ENCODE assay signal across 1 cellular context in the genomic region with DNA sequence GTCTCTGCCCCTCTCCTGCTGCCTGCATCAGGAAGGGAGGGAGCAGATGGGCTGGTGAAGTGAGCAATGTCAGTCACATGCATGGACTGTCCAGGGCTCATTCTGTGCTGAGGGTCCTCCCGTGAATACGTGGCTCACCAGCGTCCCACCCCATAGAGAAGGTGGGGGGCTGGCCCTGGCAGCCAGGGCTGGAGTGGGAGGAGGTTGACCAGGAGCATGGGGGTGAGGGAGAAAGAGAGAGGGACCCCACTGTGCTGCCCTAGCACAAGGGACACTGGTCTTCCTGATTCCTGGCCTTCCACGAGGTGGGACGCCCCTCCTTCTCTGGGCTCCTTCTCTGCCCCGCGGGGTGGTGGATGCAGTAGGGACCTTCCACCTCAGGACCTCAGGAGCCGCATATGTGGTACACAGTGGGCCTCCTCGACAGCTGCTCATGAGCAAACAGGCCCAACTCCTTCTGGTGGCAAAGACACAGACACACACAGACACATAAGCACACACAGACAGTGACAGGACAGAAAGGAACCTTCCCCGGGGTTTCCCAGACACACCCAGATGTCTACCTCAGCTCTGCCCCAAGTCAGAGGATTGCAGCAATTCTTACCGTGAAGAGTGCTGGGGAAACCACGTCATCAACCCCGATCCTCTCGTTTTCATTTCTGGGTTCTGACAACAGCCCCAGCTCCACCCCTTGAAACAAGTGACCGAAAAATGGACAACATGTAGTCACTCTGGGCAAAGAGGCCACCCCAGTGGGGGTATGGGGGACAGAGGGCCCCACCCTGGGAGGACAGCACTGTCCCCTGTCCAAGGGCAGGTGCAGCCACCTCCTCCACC.
TF ChIP-seq lines count a peak whose summit lies in the region.

No MANE protein-coding gene starts in this region.

TF ChIP-seq in HepG2, 621 proteins besides CTCF, POLR2A, EP300 and RAD21:
- TF ChIP-seq CREB1 (IDR thresholded peaks at IDR 0.05) (peak; percentile 72), CREB1 (CRISPR knock-in tag; IDR thresholded peaks at IDR 0.05) (no peak)
- TF ChIP-seq, protein P1, sequence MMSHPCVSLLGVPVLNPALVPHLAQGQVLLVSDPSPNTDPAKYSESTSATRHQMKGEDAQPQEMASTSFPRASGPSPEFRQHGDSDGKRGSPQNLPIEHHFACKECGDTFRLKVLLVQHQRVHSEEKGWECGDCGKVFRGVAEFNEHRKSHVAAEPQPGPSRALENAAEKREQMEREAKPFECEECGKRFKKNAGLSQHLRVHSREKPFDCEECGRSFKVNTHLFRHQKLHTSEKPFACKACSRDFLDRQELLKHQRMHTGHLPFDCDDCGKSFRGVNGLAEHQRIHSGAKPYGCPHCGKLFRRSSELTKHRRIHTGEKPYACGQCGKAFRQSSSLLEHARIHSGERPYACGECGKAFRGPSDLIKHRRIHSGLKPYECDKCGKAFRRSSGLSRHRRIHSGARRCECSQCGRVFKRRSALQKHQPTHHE (CRISPR knock-in tag; IDR thresholded peaks at IDR 0.05; ENCODE audit: borderline replicate concordance), result no peak
TF ChIP-seq in HepG2: peak in this region for 1.
